ENCODE assay signal across 24 cellular contexts in the genomic region with DNA sequence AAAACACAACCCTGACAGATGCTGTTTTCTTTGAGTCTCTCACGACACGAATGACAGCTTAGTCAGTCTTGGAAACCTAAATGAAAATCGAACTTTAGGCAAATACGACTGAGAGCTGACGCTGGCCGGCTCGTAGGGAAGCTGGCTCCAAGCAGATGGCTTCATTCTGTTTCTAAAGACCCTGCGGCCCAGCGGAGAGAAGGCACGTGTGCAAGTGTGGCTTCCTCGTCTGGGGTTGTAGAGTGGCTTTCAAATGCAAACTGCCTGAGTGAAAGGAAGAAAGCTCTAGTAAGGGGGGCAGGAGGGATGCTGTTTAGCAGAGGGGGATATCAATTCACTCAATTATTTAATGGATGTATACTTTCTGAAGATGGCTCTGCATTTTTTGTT. TPM values are rescaled to one million over a fixed set of nuclear protein-coding genes. Genes with fewer than 3 reads are reported as not detected.
DNase-seq lines count a peak whose midpoint lies in the region; ATAC-seq, FAIRE-seq and TF ChIP-seq lines count a peak whose summit lies in the region.
"Had no signal": no experiment of that assay in that cellular context is flagged by ENCODE, and none has a peak within 500 bp of the region (broad histone marks: within the 10 kb centered on the region; RNA-seq: fewer than 3 reads in every experiment).

No MANE protein-coding gene starts in this region.

- intact Hi-C loops in Panc1 (cut with micrococcal nuclease; ENCODE audit: unreplicated experiment) (no loop called here), kidney (cut with DNase I) (no loop called here), A673 (cut with micrococcal nuclease; ENCODE audit: unreplicated experiment) (no loop called here)

- H3K27ac ChIP-seq in H9 (ENCODE audit: insufficient read length, low read depth, low read length) (no peak overlapping the region), Panc1 (ENCODE audit: low read length) (no peak overlapping the region), kidney (ENCODE audit: low read depth in 2 of 2, low read length in 2 of 2) (no peak overlapping the region), A673 (ENCODE audit: low read depth, low read length, poor library complexity, severe bottlenecking) (no peak overlapping the region), right atrium auricular region (no peak overlapping the region)
- H3K27ac ChIP-seq: A549, BLaER1, Peyer's patch had no signal

- H3K18ac ChIP-seq in H9 (ENCODE audit: insufficient read length, low read depth, low read length) = no peak overlapping the region

- DNase-seq in H9 (peak; percentile 78), Panc1 (ENCODE audit: low read depth, low spot score) (no peak), glutamatergic neuron (peak; percentile 68), kidney (peak; percentile 18), NCI-H345 (lab: John Stamatoyannopoulos, UW) (no peak), A673 (ENCODE audit: low spot score) (no peak), right atrium auricular region (ENCODE audit: low spot score) (no peak)
- DNase-seq in activated CD4-positive, alpha-beta T cell treated with anti-CD3 and anti-CD28 coated beads, Interleukin-2, amount 50 U/mL, for 4 hours = no peak
- DNase-seq: CD4-positive, alpha-beta memory T cell; DMS153; GF-D8; KG1; MV-4-11; NCI-H187; NCI-H2107; NCI-H2227 treated with DMSO at 0.1 percent for 48 hours; NCI-H524; NCI-H82; Peyer's patch; SW 1271 had no signal

- H3K14ac ChIP-seq in H9 (ENCODE audit: insufficient read depth, low read length) = no peak overlapping the region

- peaks cover 17 to 23% of the 10 kb centered on the region in 2 experiments for H3K4me1 Mint-ChIP-seq in H9
- H3K4me1 Mint-ChIP-seq in glutamatergic neuron (ENCODE audit: low read depth, unreplicated experiment) = peaks cover 17% of the 10 kb centered on the region

- H3K56ac ChIP-seq in H9 (ENCODE audit: insufficient read length, low read depth, low read length) = no peak overlapping the region

- no peaks in the 10 kb centered on the region for H3K79me2 ChIP-seq in H9 (ENCODE audit: insufficient read depth, low read length)

- CTCF ChIA-PET in Panc1 (lab: Charles Lee) (interaction anchor here (0.8 kb wide), 1 partner anchor 14 kb away, joined by 3 read pairs; no protein-coding TSS in a partner anchor), A673 (lab: Charles Lee) (no interaction called here)

- ATAC-seq in Panc1 = no peak
- ATAC-seq: A549, Right ventricle myocardium inferior had no signal

- H3K27me3 Mint-ChIP-seq in H9 (ENCODE audit: low read depth) = no peaks in the 10 kb centered on the region
- peaks cover 21% of the 10 kb centered on the region for H3K27me3 Mint-ChIP-seq in glutamatergic neuron (ENCODE audit: unreplicated experiment)
- H3K27me3 Mint-ChIP-seq: CD4-positive, alpha-beta memory T cell had no signal

- H3K27me3 ChIP-seq in H9 (ENCODE audit: insufficient read depth, low read length) = no peaks in the 10 kb centered on the region
- no peaks in the 10 kb centered on the region for H3K27me3 ChIP-seq in Panc1 (ENCODE audit: control insufficient read depth, insufficient read depth, low read length)
- no peaks in the 10 kb centered on the region for H3K27me3 ChIP-seq in A673 (replicated peaks; ENCODE audit: insufficient read depth, low read depth, low read length, poor library complexity)
- no peaks in the 10 kb centered on the region for H3K27me3 ChIP-seq in right atrium auricular region
- H3K27me3 ChIP-seq: BLaER1, Peyer's patch had no signal

- no peak overlapping the region for H3K4me2 ChIP-seq in H9 (ENCODE audit: insufficient read depth, insufficient read length, low read length)
- H3K4me2 ChIP-seq: A549, BLaER1 had no signal

- H3K9me3 Mint-ChIP-seq in H9 = no peaks in the 10 kb centered on the region
- peaks cover 13% of the 10 kb centered on the region for H3K9me3 Mint-ChIP-seq in glutamatergic neuron (ENCODE audit: unreplicated experiment)
- H3K9me3 Mint-ChIP-seq: CD4-positive, alpha-beta memory T cell had no signal

- no peaks in the 10 kb centered on the region for H3K9me3 ChIP-seq in H9 (ENCODE audit: control insufficient read depth, low read depth, low read length)
- H3K9me3 ChIP-seq in Panc1 (ENCODE audit: control insufficient read depth, insufficient read depth, low read depth, low read length) = no peaks in the 10 kb centered on the region
- H3K9me3 ChIP-seq in kidney (ENCODE audit: control insufficient read depth in 1 of 2, low read length in 2 of 2) = no peaks in the 10 kb centered on the region
- no peaks in the 10 kb centered on the region for H3K9me3 ChIP-seq in A673 (ENCODE audit: low read depth, low read length, poor library complexity, severe bottlenecking)
- no peaks in the 10 kb centered on the region for H3K9me3 ChIP-seq in right atrium auricular region
- H3K9me3 ChIP-seq: A549, BLaER1, Peyer's patch had no signal

- H3K9ac ChIP-seq in H9 (ENCODE audit: extremely low read depth, insufficient read length, low read length) = no peak overlapping the region
- no peak overlapping the region for H3K9ac ChIP-seq in kidney (ENCODE audit: low read length in 2 of 2)
- H3K9ac ChIP-seq: BLaER1 had no signal

- no peak overlapping the region for H2AFZ ChIP-seq in H9 (ENCODE audit: low read length)

- H4K8ac ChIP-seq in H9 (replicated peaks; ENCODE audit: insufficient read length, low read depth, low read length) = no peak overlapping the region

- peak overlapping the region; percentile 64 to 86 (median 80); a peak in 4 of 7 replicates for H3K27ac Mint-ChIP-seq in H9
- H3K27ac Mint-ChIP-seq in glutamatergic neuron (ENCODE audit: unreplicated experiment) = peak overlapping the region; percentile 99

- no peak overlapping the region for H2BK120ac ChIP-seq in H9 (ENCODE audit: low read depth, low read length, poor library complexity, severe bottlenecking)

- H3K36me3 Mint-ChIP-seq in H9 (ENCODE audit: insufficient read depth in 1 of 3, low read depth in 3 of 3) = peaks cover 36 to 82% (median 64%) of the 10 kb centered on the region in 3 experiments
- peaks cover 5% of the 10 kb centered on the region for H3K36me3 Mint-ChIP-seq in glutamatergic neuron (ENCODE audit: unreplicated experiment)

- H3K23ac ChIP-seq in H9 (ENCODE audit: insufficient read length, low read depth, low read length) = no peak overlapping the region

- no peak overlapping the region for H2BK20ac ChIP-seq in H9 (ENCODE audit: low read depth, low read length, poor library complexity, severe bottlenecking)

- no peak overlapping the region for H3K4me3 ChIP-seq in Panc1 (ENCODE audit: low read depth in 2 of 2, low read length in 2 of 2)
- no peak overlapping the region for H3K4me3 ChIP-seq in kidney (ENCODE audit: low read length in 2 of 2)
- no peak overlapping the region for H3K4me3 ChIP-seq in A673 (ENCODE audit: low read depth, low read length, poor library complexity, severe bottlenecking)
- H3K4me3 ChIP-seq in right atrium auricular region = no peak overlapping the region
- H3K4me3 ChIP-seq: A549, BLaER1, Peyer's patch had no signal

- H3K4me1 ChIP-seq in H9 (ENCODE audit: insufficient read depth, low read length) = no peaks in the 10 kb centered on the region
- no peaks in the 10 kb centered on the region for H3K4me1 ChIP-seq in Panc1 (ENCODE audit: control insufficient read depth, insufficient read depth, low read length)
- H3K4me1 ChIP-seq in kidney (ENCODE audit: control insufficient read depth in 1 of 2, insufficient read depth in 1 of 2, low read depth in 1 of 2, low read length in 2 of 2) = peaks cover 0 to 4% of the 10 kb centered on the region in 2 donors
- no peaks in the 10 kb centered on the region for H3K4me1 ChIP-seq in A673 (ENCODE audit: insufficient read depth, low read length, poor library complexity, severe bottlenecking)
- peaks cover 0 to 6% of the 10 kb centered on the region in 2 donors for H3K4me1 ChIP-seq in right atrium auricular region
- H3K4me1 ChIP-seq: A549, BLaER1, Peyer's patch had no signal

- H3K4me3 Mint-ChIP-seq in H9 = peak overlapping the region in 1 of 2 experiments; percentile 28; a peak in 1 of 5 replicates
- peak overlapping the region; percentile 71 for H3K4me3 Mint-ChIP-seq in glutamatergic neuron (ENCODE audit: unreplicated experiment)
- H3K4me3 Mint-ChIP-seq: CD4-positive, alpha-beta memory T cell had no signal

- FAIRE-seq in kidney (lab: Jason Lieb, UNC) = no peak
- FAIRE-seq: A549, GM12891 had no signal

- no peaks in the 10 kb centered on the region for H4K20me1 ChIP-seq in H9 (ENCODE audit: control insufficient read depth, insufficient read depth, insufficient read length)

- no peak overlapping the region for H4K5ac ChIP-seq in H9 (ENCODE audit: insufficient read length, low read depth, low read length)

- no peak overlapping the region for H3T11ph ChIP-seq in H9 (ENCODE audit: low read length)

- H3K23me2 ChIP-seq in H9 (ENCODE audit: insufficient read length, low read depth, low read length, poor library complexity, severe bottlenecking) = no peaks in the 10 kb centered on the region

- in situ Hi-C loops in Panc1 (cut with HindIII; ENCODE audit: low pct_unique_long_range_greater_than_20kb, low sequenced_read_pairs) = no loop called here

- H3K79me1 ChIP-seq in H9 (ENCODE audit: insufficient read depth, low read depth, low read length, poor library complexity, severe bottlenecking) = no peaks in the 10 kb centered on the region

- no CpG with 5 or more reads among the region's 11 CpGs for WGBS in H9 (ENCODE audit: extremely low coverage, insufficient read length, low lambda C conversion rate)

- H3K36me3 ChIP-seq in Panc1 (ENCODE audit: control insufficient read depth, insufficient read depth, low read length) (peaks cover 5% of the 10 kb centered on the region), kidney (ENCODE audit: control insufficient read depth in 1 of 2, insufficient read depth in 2 of 2, low read length in 2 of 2) (peaks cover 31 to 36% of the 10 kb centered on the region in 2 donors), A673 (ENCODE audit: insufficient read depth, low read length, poor library complexity, severe bottlenecking) (peaks cover 64% of the 10 kb centered on the region), right atrium auricular region (peaks cover 31% of the 10 kb centered on the region)

- POLR2A ChIA-PET in Panc1 (lab: Charles Lee) (interaction anchor here (0.5 kb wide), 1 partner anchor 8 kb away, joined by 3 read pairs; no protein-coding TSS in a partner anchor), A673 (lab: Charles Lee; ENCODE audit: low non-redundant PET) (no interaction called here)

- H2BK5ac ChIP-seq in H9 (ENCODE audit: insufficient read length, low read length) = no peak overlapping the region

- no peak overlapping the region for H2BK12ac ChIP-seq in H9 (ENCODE audit: insufficient read length, low read depth, low read length)

- BruUV-seq in Panc1 (replicated peaks; lab: Mats Ljungman, UMichigan) = TSS peak; percentile 45
- BruUV-seq in A673 (replicated peaks; lab: Mats Ljungman, UMichigan) = no TSS peak

- H3K4ac ChIP-seq in H9 (ENCODE audit: low read depth, low read length) = no peak overlapping the region

- H4K91ac ChIP-seq in H9 (ENCODE audit: insufficient read length, low read depth, low read length) = no peak overlapping the region

- TF ChIP-seq CTCF in H9 (conservative IDR thresholded peaks at IDR 0.05) = no peak
- no peak for TF ChIP-seq CTCF in Panc1 (IDR thresholded peaks at IDR 0.05)
- TF ChIP-seq CTCF in glutamatergic neuron (IDR thresholded peaks at IDR 0.05; ENCODE audit: partially characterized antibody, unreplicated experiment) = no peak
- no peak for TF ChIP-seq CTCF in kidney (IDR thresholded peaks at IDR 0.05; ENCODE audit: borderline replicate concordance, extremely low read depth, insufficient read depth)
- no peak for TF ChIP-seq CTCF in A673 (conservative IDR thresholded peaks at IDR 0.05; ENCODE audit: low read depth, low read length)
- no peak for TF ChIP-seq CTCF in right atrium auricular region (IDR thresholded peaks at IDR 0.05)

- H2AK5ac ChIP-seq in H9 (ENCODE audit: insufficient read length, low read length) = no peak overlapping the region

- H2BK15ac ChIP-seq in H9 (ENCODE audit: low read depth, low read length) = no peak overlapping the region

RNA-seq across cellular contexts. Expression of a gene that starts 26.1 kb away (rescaled TPM):
- total RNA-seq in H9 (2021) (114 and 122 TPM in 2 replicates), Panc1 (2021; ENCODE audit: unreplicated experiment) (105 TPM), glutamatergic neuron (ENCODE audit: unreplicated experiment) (109 TPM), kidney (57.8 TPM), A673 (2021) (153 and 169 TPM in 2 replicates), right atrium auricular region (10 to 100 TPM; 49.1 to 64.1 TPM)
- 123 TPM for polyA plus RNA-seq in Panc1 (2012; ENCODE audit: insufficient read length)
- polyA plus RNA-seq in kidney (ENCODE audit: insufficient read depth, low read depth, low replicate concordance) = 46.7 TPM

RNA-seq across cellular contexts. Expression of a gene that starts 35.9 kb away (rescaled TPM):
- total RNA-seq in H9 (2021) (147 and 149 TPM in 2 replicates), Panc1 (2021; ENCODE audit: unreplicated experiment) (123 TPM), glutamatergic neuron (ENCODE audit: unreplicated experiment) (122 TPM), kidney (64.7 TPM), A673 (2021) (171 and 181 TPM in 2 replicates), right atrium auricular region (10 to 100 TPM; 31.0 to 37.4 TPM)
- polyA plus RNA-seq in Panc1 (2012; ENCODE audit: insufficient read length) = 86.6 TPM
- 34.6 TPM for polyA plus RNA-seq in kidney (ENCODE audit: insufficient read depth, low read depth, low replicate concordance)

RNA-seq across cellular contexts. Expression of a gene that starts 43.6 kb away (rescaled TPM):
- 22.7 and 24.5 TPM in 2 replicates for total RNA-seq in H9 (2021)
- total RNA-seq in Panc1 (2021; ENCODE audit: unreplicated experiment) = 89.4 TPM
- polyA plus RNA-seq in Panc1 (2012; ENCODE audit: insufficient read length) = 269 TPM
- total RNA-seq in glutamatergic neuron (ENCODE audit: unreplicated experiment) = 90.6 TPM
- 25.9 TPM for total RNA-seq in kidney
- polyA plus RNA-seq in kidney (ENCODE audit: insufficient read depth, low read depth, low replicate concordance) = 8.9 TPM
- total RNA-seq in A673 (2021) = 71.7 and 85.5 TPM in 2 replicates
- 1 to 10 TPM; 1.7 to 4.2 TPM for total RNA-seq in right atrium auricular region
- total RNA-seq: CD4-positive, alpha-beta memory T cell had no signal
- polyA plus RNA-seq: CD4-positive, alpha-beta memory T cell had no signal

RNA-seq across cellular contexts. Expression of a gene that starts 49.4 kb away (rescaled TPM):
- total RNA-seq in H9 (2021) (17.1 and 17.8 TPM in 2 replicates), Panc1 (2021; ENCODE audit: unreplicated experiment) (63.0 TPM), glutamatergic neuron (ENCODE audit: unreplicated experiment) (18.6 TPM), kidney (18.4 TPM), A673 (2021) (30.2 and 34.4 TPM in 2 replicates), right atrium auricular region (10 to 100 TPM; 14.1 to 16.5 TPM)
- 64.0 TPM for polyA plus RNA-seq in Panc1 (2012; ENCODE audit: insufficient read length)
- 24.3 TPM for polyA plus RNA-seq in kidney (ENCODE audit: insufficient read depth, low read depth, low replicate concordance)

RNA-seq across cellular contexts. Expression of a gene that starts 54.9 kb away (rescaled TPM):
- 5.5 and 6.5 TPM in 2 replicates for total RNA-seq in H9 (2021)
- 12.5 TPM for total RNA-seq in Panc1 (2021; ENCODE audit: unreplicated experiment)
- polyA plus RNA-seq in Panc1 (2012; ENCODE audit: insufficient read length) = 38.6 TPM
- total RNA-seq in glutamatergic neuron (ENCODE audit: unreplicated experiment) = 0.69 TPM
- 0.44 TPM for total RNA-seq in kidney
- 1.5 TPM for polyA plus RNA-seq in kidney (ENCODE audit: insufficient read depth, low read depth, low replicate concordance)
- 1.4 and 1.6 TPM in 2 replicates for total RNA-seq in A673 (2021)
- total RNA-seq in right atrium auricular region = 10 to 100 TPM; 22.1 to 26.7 TPM
- total RNA-seq: Peyer's patch had no signal
- polyA plus RNA-seq: CD4-positive, alpha-beta memory T cell had no signal

Comparison
In these comparisons a context has a peak if more than half of its experiments do, and no peak if none do; other contexts are left out.
1. DNase-seq: peak in H9 (single experiment), glutamatergic neuron (single experiment) and kidney (single experiment); none in Panc1 (single experiment), NCI-H345 (single experiment), activated CD4-positive, alpha-beta T cell treated with anti-CD3 and anti-CD28 coated beads, Interleukin-2, amount 50 U/mL, for 4 hours (0 of 2), A673 (single experiment) and right atrium auricular region (single experiment).